In genomic region chr9:79974806-79975422, GRCh38 we compare ENCODE assay signal across 20 cellular contexts.
DNase-seq lines count a peak whose midpoint lies in the region; ATAC-seq, FAIRE-seq and TF ChIP-seq lines count a peak whose summit lies in the region.
"Had no signal": no experiment of that assay in that cellular context is flagged by ENCODE, and none has a peak within 500 bp of the region (broad histone marks: within the 10 kb centered on the region; RNA-seq: fewer than 3 reads in every experiment).

No MANE protein-coding gene starts in this region.

- no peak for TF ChIP-seq CTCF in body of pancreas (IDR thresholded peaks at IDR 0.05)
- TF ChIP-seq CTCF in omental fat pad (IDR thresholded peaks at IDR 0.05): no peak
- no peak for TF ChIP-seq CTCF in thyroid gland (IDR thresholded peaks at IDR 0.05)

- no peaks in the 10 kb centered on the region for H3K79me2 ChIP-seq in mesendoderm (ENCODE audit: control insufficient read depth, insufficient read depth, low read length)
- H3K79me2 ChIP-seq: parathyroid adenoma had no signal

- peak; percentile 57 for DNase-seq in NCI-H1105 treated with DMSO at 0.1 percent for 48 hours (lab: John Stamatoyannopoulos, UW)
- peak in 3 of 4 donors; percentile 16 to 44 (median 29) for DNase-seq in body of pancreas
- DNase-seq in mesendoderm: peak; percentile 72
- DNase-seq in small intestine: peak; percentile 61
- DNase-seq in omental fat pad (ENCODE audit: low spot score): no peak
- no peak for DNase-seq in GM03348 (ENCODE audit: low spot score)
- no peak for DNase-seq in SHP77 (lab: John Stamatoyannopoulos, UW)
- no peak for DNase-seq in thyroid gland
- DNase-seq: AML-193; Caco-2; EL; left ventricle myocardium superior; NCI-H446; stimulated activated naive CD8-positive, alpha-beta T cell treated with anti-CD3 and anti-CD28 coated beads, Interleukin-15, amount 100 ng/mL, for 72 hours; upper lobe of right lung had no signal

- no peak overlapping the region for H4K5ac ChIP-seq in mesendoderm (ENCODE audit: low read length)

- TF ChIP-seq POLR2A in body of pancreas (IDR thresholded peaks at IDR 0.05) (no peak), thyroid gland (IDR thresholded peaks at IDR 0.05) (no peak)

- WGBS in body of pancreas, 2 donors: 51 to 54% methylated on average over 12 of the region's 12 CpGs
- no CpG with 5 or more reads among the region's 12 CpGs for WGBS in mesendoderm (ENCODE audit: extremely low coverage, insufficient coverage, low lambda C conversion rate)
- WGBS in small intestine, 3 donors: 30 to 77% (median 48%) methylated on average over 9 to 12 of the region's 12 CpGs
- 75 to 80% methylated on average over 12 of the region's 12 CpGs for WGBS in thyroid gland, 2 donors

- no peak overlapping the region for H2BK5ac ChIP-seq in mesendoderm (ENCODE audit: low read length)

- no peak overlapping the region for H3K23ac ChIP-seq in mesendoderm (ENCODE audit: low read length)

- H3K36me3 ChIP-seq in body of pancreas (replicated peaks in 1 of 2; ENCODE audit: insufficient read depth in 1 of 2, low read depth in 2 of 2) (no peaks in the 10 kb centered on the region), mesendoderm (ENCODE audit: control insufficient read depth, insufficient read depth, low read length) (no peaks in the 10 kb centered on the region), small intestine (ENCODE audit: control insufficient read depth in 2 of 2, insufficient read depth in 2 of 2, low read length in 2 of 2) (no peaks in the 10 kb centered on the region), thyroid gland (no peaks in the 10 kb centered on the region)
- H3K36me3 ChIP-seq: breast epithelium, upper lobe of right lung had no signal

- no peak for FAIRE-seq in small intestine (lab: Jason Lieb, UNC)
- FAIRE-seq: endothelial cell of umbilical vein, GM19239, H54 had no signal

- no peak overlapping the region for H3K4ac ChIP-seq in mesendoderm (ENCODE audit: low read depth, low read length)

- H3K18ac ChIP-seq in mesendoderm (ENCODE audit: low read length): peak overlapping the region; percentile 68

- no peak overlapping the region for H4K8ac ChIP-seq in mesendoderm (ENCODE audit: low read depth, low read length)

- intact Hi-C loops in body of pancreas (cut with DNase I): no loop called here
- intact Hi-C loops in thyroid gland (cut with DNase I): no loop called here

- no peaks in the 10 kb centered on the region for H3K79me1 ChIP-seq in mesendoderm (ENCODE audit: low read length)

- H3K9ac ChIP-seq in mesendoderm (ENCODE audit: low read length): no peak overlapping the region
- H3K9ac ChIP-seq: parathyroid adenoma had no signal

- no peak overlapping the region for H2BK120ac ChIP-seq in mesendoderm (ENCODE audit: low read depth, low read length)

- H3K4me1 ChIP-seq in body of pancreas: no peaks in the 10 kb centered on the region
- peaks cover 4% of the 10 kb centered on the region for H3K4me1 ChIP-seq in mesendoderm (ENCODE audit: control insufficient read depth, low read depth, low read length)
- H3K4me1 ChIP-seq in small intestine (ENCODE audit: control insufficient read depth in 2 of 2, insufficient read depth in 1 of 2, low read depth in 1 of 2, low read length in 1 of 2): peaks cover 0 to 2% of the 10 kb centered on the region in 2 donors
- H3K4me1 ChIP-seq in thyroid gland: no peaks in the 10 kb centered on the region
- H3K4me1 ChIP-seq: breast epithelium, Caco-2, parathyroid adenoma, upper lobe of right lung had no signal

- H3K9me3 ChIP-seq in body of pancreas (no peaks in the 10 kb centered on the region), small intestine (ENCODE audit: control insufficient read depth, low read depth) (no peaks in the 10 kb centered on the region), thyroid gland (no peaks in the 10 kb centered on the region)
- H3K9me3 ChIP-seq: breast epithelium, Caco-2, upper lobe of right lung had no signal

- no peak overlapping the region for H3K4me2 ChIP-seq in mesendoderm (ENCODE audit: low read length)

- H2AK5ac ChIP-seq in mesendoderm (ENCODE audit: low read length): no peak overlapping the region

- ATAC-seq in body of pancreas (peak; percentile 47), omental fat pad (ENCODE audit: low FRiP score) (no peak)
- ATAC-seq: left ventricle myocardium superior; stimulated activated naive CD8-positive, alpha-beta T cell treated with anti-CD3 and anti-CD28 coated beads, Interleukin-15, amount 100 ng/mL, for 72 hours; upper lobe of right lung had no signal

- H3K27ac ChIP-seq in body of pancreas (peak overlapping the region in 1 of 4 donors; percentile 13), mesendoderm (ENCODE audit: low read depth, low read length) (no peak overlapping the region), small intestine (ENCODE audit: low read depth in 1 of 2, low read length in 1 of 2) (no peak overlapping the region), thyroid gland (no peak overlapping the region)
- H3K27ac ChIP-seq: breast epithelium, parathyroid adenoma, upper lobe of right lung had no signal

- H3K4me3 ChIP-seq in body of pancreas (no peak overlapping the region), mesendoderm (ENCODE audit: low read length) (no peak overlapping the region), small intestine (ENCODE audit: low read depth in 1 of 2, low read length in 2 of 2) (no peak overlapping the region), thyroid gland (replicated peaks in 1 of 3) (no peak overlapping the region)
- H3K4me3 ChIP-seq: breast epithelium, upper lobe of right lung had no signal

- no peak overlapping the region for H2BK15ac ChIP-seq in mesendoderm (replicated peaks; ENCODE audit: low read depth)

- H3K27me3 ChIP-seq in body of pancreas: no peaks in the 10 kb centered on the region
- H3K27me3 ChIP-seq in mesendoderm (ENCODE audit: insufficient read depth, low read length, poor library complexity): no peaks in the 10 kb centered on the region
- H3K27me3 ChIP-seq in small intestine (ENCODE audit: control insufficient read depth in 2 of 2, insufficient read depth in 2 of 2, low read length in 2 of 2): no peaks in the 10 kb centered on the region
- no peaks in the 10 kb centered on the region for H3K27me3 ChIP-seq in thyroid gland
- H3K27me3 ChIP-seq: breast epithelium, upper lobe of right lung had no signal

- no peak overlapping the region for H3K56ac ChIP-seq in mesendoderm (ENCODE audit: low read length)

Comparison
In these comparisons a context has a peak if more than half of its experiments do, and no peak if none do; other contexts are left out.
1. DNase-seq: peak in NCI-H1105 treated with DMSO at 0.1 percent for 48 hours (single experiment), body of pancreas (3 of 4), mesendoderm (single experiment) and small intestine (single experiment); none in omental fat pad (single experiment), GM03348 (single experiment), SHP77 (0 of 2) and thyroid gland (0 of 2).